14 cellular contexts compared by ENCODE assay signal in the genomic region with DNA sequence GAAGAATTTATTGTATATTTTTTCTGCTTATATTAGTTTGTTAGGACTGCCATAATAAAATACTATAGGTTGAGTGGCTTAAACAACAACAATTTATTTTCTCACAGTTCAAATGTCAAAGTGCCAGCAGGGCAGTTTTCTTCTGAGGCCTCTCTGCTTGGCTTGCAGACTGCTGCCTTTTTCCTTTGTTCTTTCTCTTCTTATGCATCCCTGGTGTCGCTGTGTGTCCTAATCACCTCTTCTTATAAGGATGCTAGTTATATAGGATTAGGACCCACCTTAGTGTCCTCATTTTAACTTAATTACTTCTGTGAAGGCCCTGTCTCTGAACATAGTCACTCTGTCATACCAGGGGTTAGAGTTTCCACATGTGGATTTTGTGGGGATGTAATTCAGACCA.
DNase-seq lines count a peak whose midpoint lies in the region; ATAC-seq and TF ChIP-seq lines count a peak whose summit lies in the region.
"Had no signal": no experiment of that assay in that cellular context is flagged by ENCODE, and none has a peak within 500 bp of the region (broad histone marks: within the 10 kb centered on the region; RNA-seq: fewer than 3 reads in every experiment).

No MANE protein-coding gene starts in this region.

- TF ChIP-seq CTCF in WTC11 (IDR thresholded peaks at IDR 0.05): no peak

- ATAC-seq in WTC11 (peak; percentile 67), HG03280 (IDR thresholded peaks at IDR 0.05; ENCODE audit: unreplicated experiment) (no peak)

- H3K9me3 Mint-ChIP-seq in WTC11: no peaks in the 10 kb centered on the region
- H3K9me3 Mint-ChIP-seq: H9 had no signal

- DNase-seq in NCI-H82 (lab: John Stamatoyannopoulos, UW): peak; percentile 41
- DNase-seq in NCI-H82 treated with DMSO at 0.1 percent for 48 hours (lab: John Stamatoyannopoulos, UW; ENCODE audit: unreplicated experiment): no peak
- DNase-seq in WTC11 (ENCODE audit: low spot score): no peak
- DNase-seq in iPS-NIHi7 (ENCODE audit: extremely low spot score): peak; percentile 10
- DNase-seq in SIG-M5 (lab: John Stamatoyannopoulos, UW): no peak
- no peak for DNase-seq in activated CD4-positive, alpha-beta T cell treated with anti-CD3 and anti-CD28 coated beads, Interleukin-2, amount 50 U/mL, for 1 hour
- DNase-seq: ACHN; CD4-positive, CD25-positive, alpha-beta regulatory T cell; DMS53; GF-D8; GM23248; H9; IMR-90 had no signal

- no peaks in the 10 kb centered on the region for H3K27me3 Mint-ChIP-seq in WTC11 (ENCODE audit: low read depth)
- H3K27me3 Mint-ChIP-seq: CD4-positive, CD25-positive, alpha-beta regulatory T cell had no signal

- H3K27ac Mint-ChIP-seq in WTC11: no peak overlapping the region
- H3K27ac Mint-ChIP-seq: CD4-positive, CD25-positive, alpha-beta regulatory T cell; H9 had no signal

- CTCF ChIA-PET in WTC11 (lab: Charles Lee): no interaction called here

- no peaks in the 10 kb centered on the region for H3K36me3 Mint-ChIP-seq in WTC11
- H3K36me3 Mint-ChIP-seq: CD4-positive, CD25-positive, alpha-beta regulatory T cell had no signal

- POLR2A ChIA-PET in WTC11 (lab: Charles Lee): no interaction called here

- peaks cover 15% of the 10 kb centered on the region for H3K4me1 Mint-ChIP-seq in WTC11
- H3K4me1 Mint-ChIP-seq: CD4-positive, CD25-positive, alpha-beta regulatory T cell had no signal

- H3K4me3 Mint-ChIP-seq in WTC11: no peak overlapping the region
- H3K4me3 Mint-ChIP-seq: CD4-positive, CD25-positive, alpha-beta regulatory T cell; H9 had no signal

TF ChIP-seq in WTC11, 78 proteins besides CTCF, POLR2A, EP300 and RAD21:
- TF ChIP-seq, protein P1, sequence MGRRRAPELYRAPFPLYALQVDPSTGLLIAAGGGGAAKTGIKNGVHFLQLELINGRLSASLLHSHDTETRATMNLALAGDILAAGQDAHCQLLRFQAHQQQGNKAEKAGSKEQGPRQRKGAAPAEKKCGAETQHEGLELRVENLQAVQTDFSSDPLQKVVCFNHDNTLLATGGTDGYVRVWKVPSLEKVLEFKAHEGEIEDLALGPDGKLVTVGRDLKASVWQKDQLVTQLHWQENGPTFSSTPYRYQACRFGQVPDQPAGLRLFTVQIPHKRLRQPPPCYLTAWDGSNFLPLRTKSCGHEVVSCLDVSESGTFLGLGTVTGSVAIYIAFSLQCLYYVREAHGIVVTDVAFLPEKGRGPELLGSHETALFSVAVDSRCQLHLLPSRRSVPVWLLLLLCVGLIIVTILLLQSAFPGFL (CRISPR knock-in tag; IDR thresholded peaks at IDR 0.05; ENCODE audit: borderline replicate concordance): no peak
- TF ChIP-seq ESRRA (CRISPR knock-in tag; IDR thresholded peaks at IDR 0.05; ENCODE audit: borderline replicate concordance): no peak
- TF ChIP-seq NR2C2 (CRISPR knock-in tag; IDR thresholded peaks at IDR 0.05): no peak
- TF ChIP-seq, protein P2, sequence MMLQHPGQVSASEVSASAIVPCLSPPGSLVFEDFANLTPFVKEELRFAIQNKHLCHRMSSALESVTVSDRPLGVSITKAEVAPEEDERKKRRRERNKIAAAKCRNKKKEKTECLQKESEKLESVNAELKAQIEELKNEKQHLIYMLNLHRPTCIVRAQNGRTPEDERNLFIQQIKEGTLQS (CRISPR knock-in tag; conservative IDR thresholded peaks at IDR 0.05): no peak
- TF ChIP-seq GTF2I (CRISPR knock-in tag; conservative IDR thresholded peaks at IDR 0.05): no peak

Comparison
In these comparisons a context has a peak if more than half of its experiments do, and no peak if none do; other contexts are left out.
1. DNase-seq: peak in NCI-H82 (single experiment) and iPS-NIHi7 (single experiment); none in NCI-H82 treated with DMSO at 0.1 percent for 48 hours (single experiment), WTC11 (single experiment), SIG-M5 (single experiment) and activated CD4-positive, alpha-beta T cell treated with anti-CD3 and anti-CD28 coated beads, Interleukin-2, amount 50 U/mL, for 1 hour (single experiment).